20 cellular contexts compared by ENCODE assay signal in the genomic region with DNA sequence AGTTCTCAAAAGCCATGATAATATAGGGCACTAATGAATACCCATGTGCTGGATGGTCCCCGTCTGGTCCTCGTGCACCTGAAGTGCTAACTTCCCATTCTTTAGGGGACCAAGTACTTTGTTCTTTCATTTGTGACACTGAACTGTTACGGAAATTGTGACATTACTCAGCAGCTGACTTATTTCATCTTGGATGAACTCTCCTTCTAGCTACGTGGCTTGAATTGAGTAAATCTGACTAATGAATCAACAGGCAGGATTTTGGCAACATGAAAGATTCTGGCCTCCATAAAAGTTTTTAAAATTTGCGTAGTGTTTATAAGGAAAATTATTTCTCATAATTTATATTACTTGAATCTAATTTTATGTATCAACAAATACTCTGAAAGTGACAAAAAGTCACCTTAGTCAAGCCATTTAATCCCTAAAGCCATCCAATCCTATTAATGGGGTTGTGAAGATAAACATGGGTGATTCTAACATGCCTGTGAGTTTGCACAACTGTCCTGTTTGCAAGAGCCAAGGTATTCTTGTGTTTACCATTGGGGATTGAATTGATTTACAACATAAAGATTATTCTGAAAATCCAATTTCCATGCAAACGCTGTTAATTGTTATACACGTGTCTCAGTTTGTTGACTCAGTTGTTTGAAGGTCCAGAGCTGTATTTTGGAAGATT.
"Had no signal": no experiment of that assay in that cellular context is flagged by ENCODE, and none has a peak within 500 bp of the region (broad histone marks: within the 10 kb centered on the region; RNA-seq: fewer than 3 reads in every experiment).

No MANE protein-coding gene starts in this region.

- H3K4me1 ChIP-seq: suprapubic skin, thyroid gland had no signal

- H3K4me1 Mint-ChIP-seq: naive thymus-derived CD4-positive, alpha-beta T cell; nephron progenitor cell had no signal

- H3K36me3 ChIP-seq: suprapubic skin, thyroid gland had no signal

- H3K27ac Mint-ChIP-seq: endodermal cell; naive thymus-derived CD4-positive, alpha-beta T cell; nephron progenitor cell; type B pancreatic cell had no signal

- H3K9me3 ChIP-seq: suprapubic skin, thyroid gland had no signal

- H3K27ac ChIP-seq: coronary artery, suprapubic skin, thyroid gland had no signal

- FAIRE-seq: endothelial cell of umbilical vein, frontal cortex, urothelium cell line had no signal

- DNase-seq: effector CD4-positive, alpha-beta T cell; endodermal cell; erythroblast; glutamatergic neuron; left colon; left ventricle myocardium superior; mesendoderm; naive thymus-derived CD4-positive, alpha-beta T cell; nephron progenitor cell; stimulated activated CD4-positive, alpha-beta T cell treated with anti-CD3 and anti-CD28 coated beads, Interleukin-2, amount 100 ng/mL, for 48 hours; stimulated activated naive CD4-positive, alpha-beta T cell treated with Interleukin-2 at 50 U/mL for 16 hours; thyroid gland had no signal

- H3K4me3 Mint-ChIP-seq: endodermal cell; naive thymus-derived CD4-positive, alpha-beta T cell; nephron progenitor cell; type B pancreatic cell had no signal

- H3K27me3 ChIP-seq: suprapubic skin, thyroid gland had no signal

- H3K36me3 Mint-ChIP-seq: naive thymus-derived CD4-positive, alpha-beta T cell; type B pancreatic cell had no signal

- H3K4me2 ChIP-seq: smooth muscle cell had no signal

- ATAC-seq: left colon; left ventricle myocardium superior; naive thymus-derived CD4-positive, alpha-beta T cell had no signal

- H3K4me3 ChIP-seq: coronary artery, lung, smooth muscle cell, suprapubic skin, thyroid gland had no signal

- H3K9me3 Mint-ChIP-seq: endodermal cell, nephron progenitor cell, type B pancreatic cell had no signal
